In genomic region chr16:35735403-35736251, GRCh38 we compare ENCODE assay signal across 22 cellular contexts.
"Had no signal": no experiment of that assay in that cellular context is flagged by ENCODE, and none has a peak within 500 bp of the region (broad histone marks: within the 10 kb centered on the region; RNA-seq: fewer than 3 reads in every experiment).

No MANE protein-coding gene starts in this region.

- H3K9ac ChIP-seq: neural progenitor cell had no signal

- H3K4me1 Mint-ChIP-seq: immature natural killer cell; neural progenitor cell; stimulated activated memory B cell treated with anti-CD40 and anti-IgM and Interleukin-4, amounts not matched to agents 10 μg/mL and 1 μg/mL and 100 μg/mL, for 72 hours had no signal

- H3K27me3 ChIP-seq: heart left ventricle, neural progenitor cell, spleen, tibial artery had no signal

- H2AFZ ChIP-seq: neural progenitor cell had no signal

- H3K9me3 ChIP-seq: psoas muscle, tibial artery had no signal

- ATAC-seq: heart left ventricle; left colon; left ventricle myocardium superior; natural killer cell treated with Interleukin-12 subunit alpha and Interleukin-12 subunit beta and Interleukin-15 and Interleukin-18, amount 100 ng/mL, for 72 hours; psoas muscle; sciatic nerve; stimulated activated memory B cell treated with anti-CD40 and anti-IgM and Interleukin-4, amounts not matched to agents 10 μg/mL and 1 μg/mL and 100 μg/mL, for 72 hours had no signal

- H3K4me1 ChIP-seq: heart left ventricle, neural progenitor cell, psoas muscle, spleen, tibial artery had no signal

- H3K27ac Mint-ChIP-seq: immature natural killer cell; natural killer cell treated with Interleukin-12 subunit alpha and Interleukin-12 subunit beta and Interleukin-15 and Interleukin-18, amount 100 ng/mL, for 72 hours; neural progenitor cell; stimulated activated memory B cell treated with anti-CD40 and anti-IgM and Interleukin-4, amounts not matched to agents 10 μg/mL and 1 μg/mL and 100 μg/mL, for 72 hours; stimulated activated naive CD8-positive, alpha-beta T cell treated with anti-CD3 and anti-CD28 coated beads, Interleukin-15, Interleukin-2, amounts not matched to agents 100 ng/mL and 50 ng/mL, for 24 hours had no signal

- H3K4me2 ChIP-seq: neural progenitor cell had no signal

- H3K4me3 Mint-ChIP-seq: immature natural killer cell; natural killer cell treated with Interleukin-12 subunit alpha and Interleukin-12 subunit beta and Interleukin-15 and Interleukin-18, amount 100 ng/mL, for 72 hours; neural progenitor cell; stimulated activated memory B cell treated with anti-CD40 and anti-IgM and Interleukin-4, amounts not matched to agents 10 μg/mL and 1 μg/mL and 100 μg/mL, for 72 hours; stimulated activated naive CD8-positive, alpha-beta T cell treated with anti-CD3 and anti-CD28 coated beads, Interleukin-15, Interleukin-2, amounts not matched to agents 100 ng/mL and 50 ng/mL, for 24 hours had no signal

- H3K4me3 ChIP-seq: heart left ventricle, lung, neural progenitor cell, psoas muscle, spleen, tibial artery had no signal

- H3K36me3 ChIP-seq: heart left ventricle, neural progenitor cell, spleen, tibial artery had no signal

- H3K27me3 Mint-ChIP-seq: natural killer cell treated with Interleukin-12 subunit alpha and Interleukin-12 subunit beta and Interleukin-15 and Interleukin-18, amount 100 ng/mL, for 72 hours; stimulated activated memory B cell treated with anti-CD40 and anti-IgM and Interleukin-4, amounts not matched to agents 10 μg/mL and 1 μg/mL and 100 μg/mL, for 72 hours; stimulated activated naive CD8-positive, alpha-beta T cell treated with anti-CD3 and anti-CD28 coated beads, Interleukin-15, Interleukin-2, amounts not matched to agents 100 ng/mL and 50 ng/mL, for 24 hours had no signal

- DNase-seq: dermis blood vessel endothelial cell; erythroblast; heart left ventricle; immature natural killer cell; left colon; left ventricle myocardium superior; mesenchymal stem cell; midbrain; occipital lobe; psoas muscle; retina; spleen; stimulated activated CD4-positive, alpha-beta T cell treated with anti-CD3 and anti-CD28 coated beads, Interleukin-15, amount 100 ng/mL, for 24 hours; stimulated activated CD4-positive, alpha-beta T cell treated with anti-CD3 and anti-CD28 coated beads, Interleukin-1b, Interleukin-23, amount 100 ng/mL, for 48 hours; stimulated activated CD4-positive, alpha-beta T cell treated with anti-CD3 and anti-CD28 coated beads, Interleukin-4, amount 100 ng/mL, for 24 hours; tibial artery had no signal

- H3K27ac ChIP-seq: heart left ventricle, neural progenitor cell, psoas muscle, spleen, tibial artery had no signal

- H3K36me3 Mint-ChIP-seq: neural progenitor cell; stimulated activated memory B cell treated with anti-CD40 and anti-IgM and Interleukin-4, amounts not matched to agents 10 μg/mL and 1 μg/mL and 100 μg/mL, for 72 hours had no signal
